10 cellular contexts compared by ENCODE assay signal in genomic region chr9:35651964-35652828, GRCh38. TPM values are rescaled to one million over a fixed set of nuclear protein-coding genes. Genes with fewer than 3 reads are reported as not detected.
DNase-seq lines count a peak whose midpoint lies in the region; ATAC-seq and TF ChIP-seq lines count a peak whose summit lies in the region.
"Had no signal": no experiment of that assay in that cellular context is flagged by ENCODE, and none has a peak within 500 bp of the region (broad histone marks: within the 10 kb centered on the region; RNA-seq: fewer than 3 reads in every experiment).

No MANE protein-coding gene starts in this region.

- H3K27me3 ChIP-seq in stomach (no peaks in the 10 kb centered on the region), Karpas-422 (ENCODE audit: low read length) (no peaks in the 10 kb centered on the region)

- H3K36me3 ChIP-seq in stomach, result no peaks in the 10 kb centered on the region
- H3K36me3 ChIP-seq in Karpas-422 (ENCODE audit: insufficient read depth, low read length), result no peaks in the 10 kb centered on the region

- no peak for TF ChIP-seq POLR2A in stomach (IDR thresholded peaks at IDR 0.05)

- no peak for TF ChIP-seq EP300 in stomach (IDR thresholded peaks at IDR 0.05)

- H3K27ac Mint-ChIP-seq in activated CD8-positive, alpha-beta memory T cell treated with anti-CD3 and anti-CD28 coated beads, Interleukin-2, amount 10 ng/mL, durations not matched to agents 7 days and 5 days, result peak overlapping the region; percentile 57

- POLR2A ChIA-PET in RWPE1 (lab: Yijun Ruan, JAX; ENCODE audit: low non-redundant PET), result no interaction called here

- H3K79me2 ChIP-seq in Karpas-422 (ENCODE audit: low read length), result peaks cover 9% of the 10 kb centered on the region; the same call in 1 of the 2 replicates

- no peak overlapping the region for H3K9ac ChIP-seq in Karpas-422 (ENCODE audit: low read length)

- H3K27me3 Mint-ChIP-seq in activated CD8-positive, alpha-beta memory T cell treated with anti-CD3 and anti-CD28 coated beads, Interleukin-2, amount 10 ng/mL, durations not matched to agents 7 days and 5 days, result no peaks in the 10 kb centered on the region

- no peak overlapping the region for H3K4me2 ChIP-seq in Karpas-422 (ENCODE audit: low read depth, low read length, poor library complexity, severe bottlenecking)

- DNase-seq in activated CD8-positive, alpha-beta memory T cell treated with anti-CD3 and anti-CD28 coated beads, Interleukin-2, amount 10 ng/mL, durations not matched to agents 7 days and 5 days, result no peak
- no peak for DNase-seq in activated CD8-positive, alpha-beta memory T cell treated with anti-CD3 and anti-CD28 coated beads for 24 hours
- DNase-seq in RWPE1 (ENCODE audit: low spot score), result no peak
- DNase-seq in epithelial cell of esophagus (ENCODE audit: low read depth), result peak; percentile 88
- DNase-seq in stomach, result no peak
- no peak for DNase-seq in cerebellar nuclear complex (lab: John Stamatoyannopoulos, UW)
- DNase-seq in Karpas-422, result no peak

- peaks cover 54% of the 10 kb centered on the region for H3K4me1 Mint-ChIP-seq in activated CD8-positive, alpha-beta memory T cell treated with anti-CD3 and anti-CD28 coated beads, Interleukin-2, amount 10 ng/mL, durations not matched to agents 7 days and 5 days

- H3K36me3 Mint-ChIP-seq in activated CD8-positive, alpha-beta memory T cell treated with anti-CD3 and anti-CD28 coated beads, Interleukin-2, amount 10 ng/mL, durations not matched to agents 7 days and 5 days, result peaks cover 20% of the 10 kb centered on the region

- H3K9me3 ChIP-seq in stomach (no peaks in the 10 kb centered on the region), Karpas-422 (ENCODE audit: low read length) (no peaks in the 10 kb centered on the region)

- H2AFZ ChIP-seq in Karpas-422 (ENCODE audit: low read length), result no peak overlapping the region

- intact Hi-C loops in stomach (cut with DNase I; ENCODE audit: low total_unique reads), result no loop called here

- no peaks in the 10 kb centered on the region for H3K9me3 Mint-ChIP-seq in activated CD8-positive, alpha-beta memory T cell treated with anti-CD3 and anti-CD28 coated beads, Interleukin-2, amount 10 ng/mL, durations not matched to agents 7 days and 5 days (ENCODE audit: low read depth)

- H3K4me3 Mint-ChIP-seq in activated CD8-positive, alpha-beta memory T cell treated with anti-CD3 and anti-CD28 coated beads, Interleukin-2, amount 10 ng/mL, durations not matched to agents 7 days and 5 days, result no peak overlapping the region

- H3K27ac ChIP-seq in RWPE1 (peak overlapping the region; percentile 62), stomach (peak overlapping the region; percentile 45 to 78 (median 60)), Karpas-422 (ENCODE audit: low read length) (no peak overlapping the region)

- no peak for ATAC-seq in activated CD8-positive, alpha-beta memory T cell treated with anti-CD3 and anti-CD28 coated beads, Interleukin-2, amount 10 ng/mL, durations not matched to agents 7 days and 5 days
- ATAC-seq in GM18873 (IDR thresholded peaks at IDR 0.05; ENCODE audit: low FRiP score, unreplicated experiment), result no peak

- no peaks in the 10 kb centered on the region for H4K20me1 ChIP-seq in Karpas-422 (ENCODE audit: insufficient read depth, low read depth, low read length)

- H3K9me2 ChIP-seq in Karpas-422 (replicated peaks; ENCODE audit: insufficient read depth, low read length), result no peaks in the 10 kb centered on the region

- 58 to 74% (median 64%) methylated on average over 6 to 7 of the region's 7 CpGs for WGBS in stomach, 5 donors

- H3K4me1 ChIP-seq in stomach, result peaks cover 16 to 56% (median 22%) of the 10 kb centered on the region in 4 donors
- peaks cover 47% of the 10 kb centered on the region for H3K4me1 ChIP-seq in Karpas-422 (ENCODE audit: low read length)

- no peak overlapping the region for H3K4me3 ChIP-seq in epithelial cell of esophagus (ENCODE audit: low read length)
- no peak overlapping the region for H3K4me3 ChIP-seq in stomach
- H3K4me3 ChIP-seq in Karpas-422 (ENCODE audit: low read length), result no peak overlapping the region

- CTCF ChIA-PET in activated CD8-positive, alpha-beta memory T cell treated with anti-CD3 and anti-CD28 coated beads, Interleukin-2, amount 10 ng/mL, durations not matched to agents 7 days and 5 days (lab: Charles Lee), result interaction anchor here (1.0 to 2.0 kb wide), 3 partner anchors 35 to 48 kb away, joined by 3 to 6 read pairs (median 4); no protein-coding TSS in a partner anchor
- CTCF ChIA-PET in RWPE1 (lab: Yijun Ruan, JAX), result interaction anchor here (0.6 to 0.9 kb wide), 3 partner anchors 26 to 560 kb away, joined by 3 to 6 read pairs (median 3); no protein-coding TSS in a partner anchor

- TF ChIP-seq CTCF in RWPE1 (conservative IDR thresholded peaks at IDR 0.05; ENCODE audit: low read depth) (no peak), epithelial cell of esophagus (IDR thresholded peaks at IDR 0.05; ENCODE audit: insufficient read depth, low read depth, low read length, missing control alignments) (no peak), stomach (IDR thresholded peaks at IDR 0.05) (no peak)

RNA-seq across cellular contexts. Expression of gene SIT1, which starts 1.5 kb away (rescaled TPM):
- total RNA-seq in activated CD8-positive, alpha-beta memory T cell treated with anti-CD3 and anti-CD28 coated beads, Interleukin-2, amount 10 ng/mL, durations not matched to agents 7 days and 5 days, result 100 to 1,000 TPM; 144 to 155 TPM
- total RNA-seq in stomach, result 1 to 10 TPM in 2 of 5 donors, not detected in 3; 2.0 to 2.3 TPM
- polyA plus RNA-seq in stomach, result 1 to 10 TPM in 1 of 3 donors, under 1 TPM in 2; 0.62 to 1.1 (median 0.95) TPM
- 97.6 and 117 TPM in 2 replicates for total RNA-seq in Karpas-422 (2014; rRNA removed; shearing (Covaris generic); ENCODE audit: low replicate concordance)
- total RNA-seq: osteocyte, SK-MEL-5 had no signal

RNA-seq across cellular contexts. Expression of gene RMRP, which starts 5.6 kb away (rescaled TPM):
- total RNA-seq in activated CD8-positive, alpha-beta memory T cell treated with anti-CD3 and anti-CD28 coated beads, Interleukin-2, amount 10 ng/mL, durations not matched to agents 7 days and 5 days, result over 10,000 TPM in 1 of 2 experiments, 1,000 to 10,000 TPM in 1; 6,751 to 13,083 TPM
- total RNA-seq in stomach, result over 10,000 TPM in 4 of 5 donors, 1,000 to 10,000 TPM in 1; 1,379 to 137,340 (median 23,544) TPM
- polyA plus RNA-seq in stomach, result 10 to 100 TPM in 1 of 3 donors, not detected in 2; 64.3 TPM
- total RNA-seq in Karpas-422 (2014; rRNA removed; shearing (Covaris generic); ENCODE audit: low replicate concordance), result 23,349 and 56,129 TPM in 2 replicates

RNA-seq across cellular contexts. Expression of gene CCDC107, which starts 5.9 kb away (rescaled TPM):
- 10 to 100 TPM; 28.7 to 29.4 TPM for total RNA-seq in activated CD8-positive, alpha-beta memory T cell treated with anti-CD3 and anti-CD28 coated beads, Interleukin-2, amount 10 ng/mL, durations not matched to agents 7 days and 5 days
- 100 to 1,000 TPM in 1 of 5 donors, 10 to 100 TPM in 4; 15.6 to 104 (median 28.1) TPM for total RNA-seq in stomach
- 10 to 100 TPM; 58.8 to 86.4 (median 69.7) TPM for polyA plus RNA-seq in stomach
- total RNA-seq in Karpas-422 (2014; rRNA removed; shearing (Covaris generic); ENCODE audit: low replicate concordance), result 13.2 and 24.0 TPM in 2 replicates

RNA-seq across cellular contexts. Expression of gene ARHGEF39, which starts 12.8 kb away (rescaled TPM):
- total RNA-seq in activated CD8-positive, alpha-beta memory T cell treated with anti-CD3 and anti-CD28 coated beads, Interleukin-2, amount 10 ng/mL, durations not matched to agents 7 days and 5 days, result 10 to 100 TPM; 14.5 to 21.1 TPM
- total RNA-seq in stomach, result 10 to 100 TPM in 3 of 5 donors, 1 to 10 TPM in 2; 1.8 to 58.3 (median 11.6) TPM
- polyA plus RNA-seq in stomach, result 1 to 10 TPM; 2.8 to 4.3 (median 3.2) TPM
- 15.3 and 16.0 TPM in 2 replicates for total RNA-seq in Karpas-422 (2014; rRNA removed; shearing (Covaris generic); ENCODE audit: low replicate concordance)

RNA-seq across cellular contexts. Expression of gene CA9, which starts 21.5 kb away (rescaled TPM):
- total RNA-seq in activated CD8-positive, alpha-beta memory T cell treated with anti-CD3 and anti-CD28 coated beads, Interleukin-2, amount 10 ng/mL, durations not matched to agents 7 days and 5 days, result under 1 TPM; 0.21 to 0.85 TPM
- total RNA-seq in stomach, result 100 to 1,000 TPM in 3 of 5 donors, 10 to 100 TPM in 1, 1 to 10 TPM in 1; 1.2 to 670 (median 161) TPM
- polyA plus RNA-seq in stomach, result 100 to 1,000 TPM; 115 to 653 (median 541) TPM
- 26.8 and 35.2 TPM in 2 replicates for total RNA-seq in Karpas-422 (2014; rRNA removed; shearing (Covaris generic); ENCODE audit: low replicate concordance)
- total RNA-seq: osteocyte had no signal

Comparison
In these comparisons a context has a peak if more than half of its experiments do, and no peak if none do; other contexts are left out.
1. RNA of gene SIT1, which starts 1.5 kb away (total RNA-seq): 144 to 155 TPM in activated CD8-positive, alpha-beta memory T cell treated with anti-CD3 and anti-CD28 coated beads, Interleukin-2, amount 10 ng/mL, durations not matched to agents 7 days and 5 days and 97.6 to 117 TPM in Karpas-422; 2.0 to 2.3 TPM in stomach; every median in the first group is over 10 times any median in the second.